26 cellular contexts compared by ENCODE assay signal in genomic region chr16:15484662-15485061, GRCh38. TPM values are rescaled to one million over a fixed set of nuclear protein-coding genes. Genes with fewer than 3 reads are reported as not detected.
DNase-seq lines count a peak whose midpoint lies in the region; ATAC-seq, FAIRE-seq and TF ChIP-seq lines count a peak whose summit lies in the region.
"Had no signal": no experiment of that assay in that cellular context is flagged by ENCODE, and none has a peak within 500 bp of the region (broad histone marks: within the 10 kb centered on the region; RNA-seq: fewer than 3 reads in every experiment).

No MANE protein-coding gene starts in this region.

- H3K9ac ChIP-seq in liver (ENCODE audit: low read depth in 1 of 2, low read length in 2 of 2) = no peak overlapping the region

- H3K27me3 ChIP-seq in bronchial epithelial cell (ENCODE audit: control insufficient read depth, insufficient read depth, low read length) (no peaks in the 10 kb centered on the region), liver (ENCODE audit: control insufficient read depth in 4 of 4, insufficient read depth in 4 of 4, low read length in 3 of 4) (no peaks in the 10 kb centered on the region)

- no peak overlapping the region for H3K27ac ChIP-seq in liver (ENCODE audit: low read depth in 1 of 2, low read length in 2 of 2)
- H3K27ac ChIP-seq: 22Rv1, prostate gland had no signal

- TF ChIP-seq RAD21 in liver (IDR thresholded peaks at IDR 0.05) = no peak

- H3K36me3 Mint-ChIP-seq in progenitor cell of endocrine pancreas (ENCODE audit: insufficient read depth) = no peaks in the 10 kb centered on the region
- H3K36me3 Mint-ChIP-seq: activated naive CD8-positive, alpha-beta T cell treated with anti-CD3 and anti-CD28 coated beads, Interleukin-2, amount 10 ng/mL, durations not matched to agents 7 days and 5 days had no signal

- no peaks in the 10 kb centered on the region for H3K36me3 ChIP-seq in bronchial epithelial cell (ENCODE audit: control insufficient read depth, insufficient read depth, low read length)
- no peaks in the 10 kb centered on the region for H3K36me3 ChIP-seq in liver (ENCODE audit: control insufficient read depth in 4 of 4, insufficient read depth in 3 of 4, low read depth in 1 of 4, low read length in 3 of 4)
- H3K36me3 ChIP-seq: prostate gland had no signal

- peaks cover 1% of the 10 kb centered on the region for H3K4me1 Mint-ChIP-seq in progenitor cell of endocrine pancreas (ENCODE audit: low read depth)
- H3K4me1 Mint-ChIP-seq: CD8-positive, alpha-beta memory T cell had no signal

- H3K4me1 ChIP-seq in liver (ENCODE audit: control insufficient read depth in 4 of 4, insufficient read depth in 4 of 4, low read length in 3 of 4) = peaks cover 5 to 28% (median 14%) of the 10 kb centered on the region in 4 donors
- H3K4me1 ChIP-seq: prostate gland had no signal

- H3K9me3 Mint-ChIP-seq in progenitor cell of endocrine pancreas (ENCODE audit: low read depth) = no peaks in the 10 kb centered on the region
- H3K9me3 Mint-ChIP-seq: CD8-positive, alpha-beta memory T cell had no signal

- DNase-seq in DMS 273 (lab: John Stamatoyannopoulos, UW; ENCODE audit: unreplicated experiment) (peak; percentile 47), DMS 273 treated with DMSO at 0.1 percent for 48 hours (lab: John Stamatoyannopoulos, UW) (no peak), LHCN-M2 (ENCODE audit: low read depth) (peak; percentile 58), bronchial epithelial cell (ENCODE audit: low read depth) (peak; percentile 64), progenitor cell of endocrine pancreas (ENCODE audit: low spot score, unreplicated experiment) (no peak), NCI-H1694 treated with DMSO at 0.1 percent for 48 hours (lab: John Stamatoyannopoulos, UW) (no peak)
- DNase-seq: activated CD4-positive, alpha-beta T cell treated with anti-CD3 and anti-CD28 coated beads, Interleukin-2, amount 50 U/mL, for 48 hours; activated CD4-positive, CD25-positive, alpha-beta regulatory T cell; activated naive CD8-positive, alpha-beta T cell treated with anti-CD3 and anti-CD28 coated beads, Interleukin-2, amount 10 ng/mL, durations not matched to agents 7 days and 5 days; CD8-positive, alpha-beta memory T cell; effector CD4-positive, alpha-beta T cell; erythroblast; glutamatergic neuron; NCI-H1105 treated with DMSO at 0.1 percent for 48 hours; NCI-H2081; NCI-H226; small intestine; stimulated activated CD4-positive, alpha-beta T cell treated with anti-CD3 and anti-CD28 coated beads, Interleukin-1b, Interleukin-23, amount 100 ng/mL, for 48 hours; T1000 had no signal

- H3K4me3 ChIP-seq in bronchial epithelial cell (ENCODE audit: low read depth, low read length) (no peak overlapping the region), liver (ENCODE audit: low read depth in 1 of 3, low read length in 3 of 3) (no peak overlapping the region)
- H3K4me3 ChIP-seq: lung, prostate gland had no signal

- TF ChIP-seq CTCF in bronchial epithelial cell (IDR thresholded peaks at IDR 0.05; ENCODE audit: insufficient read depth, low read length, severe bottlenecking) (no peak), liver (IDR thresholded peaks at IDR 0.05; ENCODE audit: low read depth, low read length, missing input control) (no peak), progenitor cell of endocrine pancreas (IDR thresholded peaks at IDR 0.05; ENCODE audit: unreplicated experiment) (no peak)

- no peak overlapping the region for H3K4me3 Mint-ChIP-seq in progenitor cell of endocrine pancreas (ENCODE audit: low read depth)
- H3K4me3 Mint-ChIP-seq: activated naive CD8-positive, alpha-beta T cell treated with anti-CD3 and anti-CD28 coated beads, Interleukin-2, amount 10 ng/mL, durations not matched to agents 7 days and 5 days; CD8-positive, alpha-beta memory T cell had no signal

- no peak overlapping the region for H3K27ac Mint-ChIP-seq in progenitor cell of endocrine pancreas
- H3K27ac Mint-ChIP-seq: activated naive CD8-positive, alpha-beta T cell treated with anti-CD3 and anti-CD28 coated beads, Interleukin-2, amount 10 ng/mL, durations not matched to agents 7 days and 5 days; CD8-positive, alpha-beta memory T cell had no signal

- no peaks in the 10 kb centered on the region for H3K27me3 Mint-ChIP-seq in progenitor cell of endocrine pancreas
- H3K27me3 Mint-ChIP-seq: activated naive CD8-positive, alpha-beta T cell treated with anti-CD3 and anti-CD28 coated beads, Interleukin-2, amount 10 ng/mL, durations not matched to agents 7 days and 5 days had no signal

- ATAC-seq in GM19023 (IDR thresholded peaks at IDR 0.05; ENCODE audit: unreplicated experiment) = no peak

- no peaks in the 10 kb centered on the region for H3K9me3 ChIP-seq in liver (ENCODE audit: control insufficient read depth in 4 of 4, low read length in 3 of 4)
- H3K9me3 ChIP-seq: prostate gland had no signal

- FAIRE-seq in bronchial epithelial cell (lab: Jason Lieb, UNC) = no peak
- FAIRE-seq: GM12891, H54, small intestine had no signal

- WGBS in liver = 72% methylated on average over 5 of the region's 5 CpGs

TF ChIP-seq in liver, 16 proteins besides CTCF, POLR2A, EP300 and RAD21:
- TF ChIP-seq HNF4A (conservative IDR thresholded peaks at IDR 0.05) = no peak
- no peak for TF ChIP-seq HNF4G (IDR thresholded peaks at IDR 0.05)
- TF ChIP-seq EGR1 (IDR thresholded peaks at IDR 0.05; ENCODE audit: low read depth in 2 of 2) = no peak
- no peak for TF ChIP-seq ZBTB33 (IDR thresholded peaks at IDR 0.05)
- TF ChIP-seq FOXA2 (IDR thresholded peaks at IDR 0.05) = peak; percentile 19
- peak in 1 of 2 donors; percentile 31 for TF ChIP-seq RXRA (IDR thresholded peaks at IDR 0.05)

RNA-seq across cellular contexts. Expression of gene BMERB1, which starts 50.3 kb away (rescaled TPM):
- total RNA-seq in LHCN-M2 (2014; rRNA removed) = 36.1 and 45.1 TPM in 2 replicates
- 24.3 TPM for polyA plus RNA-seq in LHCN-M2 (2012)
- total RNA-seq in bronchial epithelial cell = 4.5 and 8.4 TPM in 2 replicates
- total RNA-seq in liver = 10 to 100 TPM in 1 of 2 donors, 1 to 10 TPM in 1; 5.6 to 33.3 TPM
- polyA plus RNA-seq in liver = 1 to 10 TPM; 8.3 to 9.7 TPM
- total RNA-seq in progenitor cell of endocrine pancreas = 13.5 and 16.1 TPM in 2 replicates

Comparison
In these comparisons a context has a peak if more than half of its experiments do, and no peak if none do; other contexts are left out.
1. DNase-seq: peak in DMS 273 (single experiment), LHCN-M2 (single experiment) and bronchial epithelial cell (single experiment); none in DMS 273 treated with DMSO at 0.1 percent for 48 hours (single experiment), progenitor cell of endocrine pancreas (single experiment) and NCI-H1694 treated with DMSO at 0.1 percent for 48 hours (single experiment).